Comparison of ENCODE assay signal across 11 cellular contexts in the genomic region with DNA sequence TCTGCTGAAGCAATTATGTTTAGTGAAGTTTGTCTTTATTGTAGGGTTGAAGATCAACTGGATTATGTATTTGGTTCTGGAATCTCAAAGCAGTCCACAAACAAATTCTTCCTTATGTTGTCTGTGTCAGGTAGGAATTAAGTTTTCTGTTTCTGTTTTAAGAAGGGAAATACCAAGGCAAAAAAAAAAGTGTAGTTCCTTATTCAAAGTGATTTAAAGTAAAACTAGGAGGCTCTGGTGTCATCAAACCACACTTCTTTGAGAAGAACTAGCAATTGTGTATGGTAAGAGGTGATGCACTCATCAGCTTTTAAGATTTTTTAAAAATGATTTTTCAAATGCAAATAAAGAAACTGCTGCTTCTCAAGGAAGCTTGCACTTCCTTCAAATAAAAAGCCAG. TPM values are rescaled to one million over a fixed set of nuclear protein-coding genes. Genes with fewer than 3 reads are reported as not detected.
DNase-seq lines count a peak whose midpoint lies in the region; ATAC-seq and TF ChIP-seq lines count a peak whose summit lies in the region.
"Had no signal": no experiment of that assay in that cellular context is flagged by ENCODE, and none has a peak within 500 bp of the region (broad histone marks: within the 10 kb centered on the region; RNA-seq: fewer than 3 reads in every experiment).

No MANE protein-coding gene starts in this region.

- POLR2A ChIA-PET in GM10248 (lab: Yijun Ruan, JAX): no interaction called here

- no peaks in the 10 kb centered on the region for H3K9me3 ChIP-seq in HUES48 (ENCODE audit: control insufficient read depth, insufficient read depth, low read length)
- H3K9me3 ChIP-seq: lower lobe of right lung had no signal

- peak; percentile 22 for DNase-seq in GM10248 (ENCODE audit: extremely low spot score)
- DNase-seq in activated naive CD8-positive, alpha-beta T cell treated with anti-CD3 and anti-CD28 coated beads for 36 hours: no peak
- DNase-seq: H7, IMR-90, lower lobe of right lung had no signal

- peaks cover 37% of the 10 kb centered on the region for H3K36me3 ChIP-seq in HUES48 (ENCODE audit: control insufficient read depth, insufficient read depth, low read length)

- H3K4me1 Mint-ChIP-seq in activated naive CD8-positive, alpha-beta T cell treated with anti-CD3 and anti-CD28 coated beads for 36 hours: peaks cover 24% of the 10 kb centered on the region
- peaks cover 8% of the 10 kb centered on the region for H3K4me1 Mint-ChIP-seq in nephron

- no peak overlapping the region for H3K27ac ChIP-seq in HUES48 (ENCODE audit: low read depth, low read length)
- H3K27ac ChIP-seq: lower lobe of right lung had no signal

- H3K27me3 ChIP-seq in HUES48 (ENCODE audit: control insufficient read depth, insufficient read depth, low read length): no peaks in the 10 kb centered on the region

- H3K36me3 Mint-ChIP-seq in activated naive CD8-positive, alpha-beta T cell treated with anti-CD3 and anti-CD28 coated beads for 36 hours: peaks cover 16% of the 10 kb centered on the region
- peaks cover 17% of the 10 kb centered on the region for H3K36me3 Mint-ChIP-seq in nephron (ENCODE audit: low read depth)

- H3K27ac Mint-ChIP-seq in activated naive CD8-positive, alpha-beta T cell treated with anti-CD3 and anti-CD28 coated beads for 36 hours: no peak overlapping the region
- no peak overlapping the region for H3K27ac Mint-ChIP-seq in nephron

- H3K4me3 Mint-ChIP-seq in activated naive CD8-positive, alpha-beta T cell treated with anti-CD3 and anti-CD28 coated beads for 36 hours: peak overlapping the region; percentile 58
- peak overlapping the region; percentile 54 to 74 (median 69) for H3K4me3 Mint-ChIP-seq in nephron

- H3K9ac ChIP-seq in HUES48 (ENCODE audit: low read depth, low read length): no peak overlapping the region

- H3K4me1 ChIP-seq in HUES48 (ENCODE audit: control insufficient read depth, insufficient read depth, low read length): peaks cover 7% of the 10 kb centered on the region

- H3K4me3 ChIP-seq in HUES48 (ENCODE audit: low read depth, low read length): peak overlapping the region; percentile 88

- ATAC-seq in GM21737 (IDR thresholded peaks at IDR 0.05; ENCODE audit: unreplicated experiment): no peak
- no peak for ATAC-seq in HG03159 (IDR thresholded peaks at IDR 0.05; ENCODE audit: unreplicated experiment)
- ATAC-seq in HG03521 (IDR thresholded peaks at IDR 0.05; ENCODE audit: unreplicated experiment): no peak
- ATAC-seq in GM19455 (IDR thresholded peaks at IDR 0.05; ENCODE audit: unreplicated experiment): no peak
- ATAC-seq: lower lobe of right lung had no signal

- H3K9me3 Mint-ChIP-seq in activated naive CD8-positive, alpha-beta T cell treated with anti-CD3 and anti-CD28 coated beads for 36 hours: no peaks in the 10 kb centered on the region
- no peaks in the 10 kb centered on the region for H3K9me3 Mint-ChIP-seq in nephron

- H3K27me3 Mint-ChIP-seq in activated naive CD8-positive, alpha-beta T cell treated with anti-CD3 and anti-CD28 coated beads for 36 hours: peaks cover under 1% of the 10 kb centered on the region
- H3K27me3 Mint-ChIP-seq in nephron (ENCODE audit: low read depth): no peaks in the 10 kb centered on the region

- TF ChIP-seq CTCF in GM10248 (IDR thresholded peaks at IDR 0.05; ENCODE audit: control extremely low read depth, extremely low read depth, low read depth, missing control alignments): no peak
- no peak for TF ChIP-seq CTCF in nephron (IDR thresholded peaks at IDR 0.05; ENCODE audit: unreplicated experiment in 3 of 3)

- CTCF ChIA-PET in GM10248 (lab: Yijun Ruan, JAX): interaction anchor here (1.2 to 1.8 kb wide), 3 partner anchors 36 to 258 kb away, joined by 3 to 7 read pairs (median 5); no protein-coding TSS in a partner anchor

RNA-seq across cellular contexts. Expression of a gene that starts 1.9 kb away (rescaled TPM):
- 1 to 10 TPM; 6.5 to 7.3 TPM for total RNA-seq in activated naive CD8-positive, alpha-beta T cell treated with anti-CD3 and anti-CD28 coated beads for 36 hours
